In genomic region chr3:130901463-130902204, GRCh38 we compare ENCODE assay signal across 20 cellular contexts. TPM values are rescaled to one million over a fixed set of nuclear protein-coding genes. Genes with fewer than 3 reads are reported as not detected.
DNase-seq lines count a peak whose midpoint lies in the region; ATAC-seq, FAIRE-seq and TF ChIP-seq lines count a peak whose summit lies in the region.
"Had no signal": no experiment of that assay in that cellular context is flagged by ENCODE, and none has a peak within 500 bp of the region (broad histone marks: within the 10 kb centered on the region; RNA-seq: fewer than 3 reads in every experiment).

No MANE protein-coding gene starts in this region.

- no peak overlapping the region for H3K4me3 ChIP-seq in NB4 (ENCODE audit: low read depth, low read length)
- H3K4me3 ChIP-seq in epithelial cell of esophagus (ENCODE audit: low read length): no peak overlapping the region
- H3K4me3 ChIP-seq in upper lobe of right lung: no peak overlapping the region
- H3K4me3 ChIP-seq in esophagus squamous epithelium: no peak overlapping the region
- H3K4me3 ChIP-seq: adrenal gland, left ventricle myocardium inferior, ovary had no signal

- no peak for DNase-seq in activated T-cell treated with anti-CD3 and anti-CD28 coated beads, Interleukin-2, amount 50 U/mL, for 72 hours
- no peak for DNase-seq in activated T-cell treated with anti-CD3 and anti-CD28 coated beads, Interleukin-2, amount 50 U/mL, for 4 hours
- DNase-seq in NB4 (ENCODE audit: low read depth) (peak; percentile 64), epithelial cell of esophagus (ENCODE audit: low read depth) (peak; percentile 11), upper lobe of right lung (no peak), esophagus squamous epithelium (lab: John Stamatoyannopoulos, UW) (no peak), HTR-8/SVneo (ENCODE audit: insufficient read length, low spot score) (no peak), activated gamma-delta T cell treated with Interleukin-2 at 50 U/mL for 16 hours (no peak)
- DNase-seq: activated CD4-positive, CD25-positive, alpha-beta regulatory T cell; adrenal gland; effector CD4-positive, alpha-beta T cell; left ventricle myocardium inferior; NCI-H2029; NCI-H510A; ovary; Right ventricle myocardium superior had no signal

- WGBS in esophagus squamous epithelium, 2 donors: 60 to 64% methylated on average over 6 of the region's 6 CpGs

- no peak overlapping the region for H3K27ac ChIP-seq in upper lobe of right lung
- H3K27ac ChIP-seq in esophagus squamous epithelium: no peak overlapping the region
- H3K27ac ChIP-seq: adrenal gland, left ventricle myocardium inferior, ovary had no signal

- no peak overlapping the region for H3K4me3 Mint-ChIP-seq in activated T-cell treated with anti-CD3 and anti-CD28 coated beads, Interleukin-2, amount 50 U/mL, for 72 hours
- H3K4me3 Mint-ChIP-seq in activated T-cell treated with anti-CD3 and anti-CD28 coated beads, Interleukin-2, amount 50 U/mL, for 4 hours: no peak overlapping the region
- H3K4me3 Mint-ChIP-seq: stimulated activated naive CD8-positive, alpha-beta T cell treated with anti-CD3 and anti-CD28 coated beads, Interleukin-15, Interleukin-2, amounts not matched to agents 100 ng/mL and 50 ng/mL, for 24 hours; T-helper 1 cell treated with Interleukin-12 subunit alpha and Interleukin-12 subunit beta and Interleukin-4 antibody, amounts not matched to agents 30 μg/mL and 1 μg/mL, for 36 hours; type B pancreatic cell had no signal

- H3K4me1 ChIP-seq in upper lobe of right lung (peaks cover 26% of the 10 kb centered on the region), esophagus squamous epithelium (peaks cover 0 to 24% (median 0%) of the 10 kb centered on the region in 3 donors)

- H3K36me3 Mint-ChIP-seq in activated T-cell treated with anti-CD3 and anti-CD28 coated beads, Interleukin-2, amount 50 U/mL, for 72 hours (ENCODE audit: insufficient read depth in 2 of 2): no peaks in the 10 kb centered on the region
- peaks cover 2% of the 10 kb centered on the region for H3K36me3 Mint-ChIP-seq in activated T-cell treated with anti-CD3 and anti-CD28 coated beads, Interleukin-2, amount 50 U/mL, for 4 hours (ENCODE audit: insufficient read depth)
- H3K36me3 Mint-ChIP-seq: type B pancreatic cell had no signal

- H3K4me1 Mint-ChIP-seq in activated T-cell treated with anti-CD3 and anti-CD28 coated beads, Interleukin-2, amount 50 U/mL, for 72 hours (ENCODE audit: low read depth): peaks cover 62% of the 10 kb centered on the region
- H3K4me1 Mint-ChIP-seq in activated T-cell treated with anti-CD3 and anti-CD28 coated beads, Interleukin-2, amount 50 U/mL, for 4 hours (ENCODE audit: low read depth): peaks cover 65% of the 10 kb centered on the region

- no peak for ATAC-seq in activated T-cell treated with anti-CD3 and anti-CD28 coated beads, Interleukin-2, amount 50 U/mL, for 72 hours (replicated peaks in 1 of 2)
- ATAC-seq in activated T-cell treated with anti-CD3 and anti-CD28 coated beads, Interleukin-2, amount 50 U/mL, for 4 hours: no peak
- peak; percentile 82 for ATAC-seq in upper lobe of right lung
- ATAC-seq: sciatic nerve had no signal

- H3K27ac Mint-ChIP-seq in activated T-cell treated with anti-CD3 and anti-CD28 coated beads, Interleukin-2, amount 50 U/mL, for 72 hours: peak overlapping the region; percentile 77
- H3K27ac Mint-ChIP-seq: stimulated activated naive CD8-positive, alpha-beta T cell treated with anti-CD3 and anti-CD28 coated beads, Interleukin-15, Interleukin-2, amounts not matched to agents 100 ng/mL and 50 ng/mL, for 24 hours; T-helper 1 cell treated with Interleukin-12 subunit alpha and Interleukin-12 subunit beta and Interleukin-4 antibody, amounts not matched to agents 30 μg/mL and 1 μg/mL, for 36 hours; type B pancreatic cell had no signal

- TF ChIP-seq CTCF in NB4 (IDR thresholded peaks at IDR 0.05; ENCODE audit: low read depth, low read length) (no peak), epithelial cell of esophagus (IDR thresholded peaks at IDR 0.05; ENCODE audit: insufficient read depth, low read depth, low read length, missing control alignments) (no peak), upper lobe of right lung (IDR thresholded peaks at IDR 0.05) (no peak), esophagus squamous epithelium (IDR thresholded peaks at IDR 0.05) (no peak)

- H3K27me3 Mint-ChIP-seq in activated T-cell treated with anti-CD3 and anti-CD28 coated beads, Interleukin-2, amount 50 U/mL, for 72 hours (ENCODE audit: low read depth): no peaks in the 10 kb centered on the region
- H3K27me3 Mint-ChIP-seq in activated T-cell treated with anti-CD3 and anti-CD28 coated beads, Interleukin-2, amount 50 U/mL, for 4 hours (ENCODE audit: low read depth): no peaks in the 10 kb centered on the region
- H3K27me3 Mint-ChIP-seq: stimulated activated naive CD8-positive, alpha-beta T cell treated with anti-CD3 and anti-CD28 coated beads, Interleukin-15, Interleukin-2, amounts not matched to agents 100 ng/mL and 50 ng/mL, for 24 hours; type B pancreatic cell had no signal

- no peaks in the 10 kb centered on the region for H3K9me3 Mint-ChIP-seq in activated T-cell treated with anti-CD3 and anti-CD28 coated beads, Interleukin-2, amount 50 U/mL, for 72 hours
- no peaks in the 10 kb centered on the region for H3K9me3 Mint-ChIP-seq in activated T-cell treated with anti-CD3 and anti-CD28 coated beads, Interleukin-2, amount 50 U/mL, for 4 hours
- H3K9me3 Mint-ChIP-seq: stimulated activated naive CD8-positive, alpha-beta T cell treated with anti-CD3 and anti-CD28 coated beads, Interleukin-15, Interleukin-2, amounts not matched to agents 100 ng/mL and 50 ng/mL, for 24 hours; T-helper 1 cell treated with Interleukin-12 subunit alpha and Interleukin-12 subunit beta and Interleukin-4 antibody, amounts not matched to agents 30 μg/mL and 1 μg/mL, for 36 hours; type B pancreatic cell had no signal

- H3K27me3 ChIP-seq in upper lobe of right lung (no peaks in the 10 kb centered on the region), esophagus squamous epithelium (no peaks in the 10 kb centered on the region)
- H3K27me3 ChIP-seq: adrenal gland, ovary had no signal

- no peaks in the 10 kb centered on the region for H3K9me3 ChIP-seq in upper lobe of right lung
- no peaks in the 10 kb centered on the region for H3K9me3 ChIP-seq in esophagus squamous epithelium
- H3K9me3 ChIP-seq: adrenal gland, left ventricle myocardium inferior, ovary had no signal

- no peak for FAIRE-seq in HTR-8/SVneo (lab: Jason Lieb, UNC)

- intact Hi-C loops in upper lobe of right lung (cut with DNase I): no loop called here
- intact Hi-C loops in esophagus squamous epithelium (cut with DNase I): no loop called here

- TF ChIP-seq POLR2A in NB4 (IDR thresholded peaks at IDR 0.05; ENCODE audit: extremely low read depth, insufficient read length) (no peak), esophagus squamous epithelium (IDR thresholded peaks at IDR 0.05) (no peak)

- no peaks in the 10 kb centered on the region for H3K36me3 ChIP-seq in upper lobe of right lung
- H3K36me3 ChIP-seq in esophagus squamous epithelium: no peaks in the 10 kb centered on the region
- H3K36me3 ChIP-seq: adrenal gland, left ventricle myocardium inferior, ovary had no signal

RNA-seq across cellular contexts. Expression of gene ATP2C1, which starts 7.8 kb away (rescaled TPM):
- total RNA-seq in activated T-cell treated with anti-CD3 and anti-CD28 coated beads, Interleukin-2, amount 50 U/mL, for 72 hours: 10 to 100 TPM; 76.0 to 79.6 TPM
- 10 to 100 TPM; 50.2 to 55.3 (median 51.9) TPM for total RNA-seq in activated T-cell treated with anti-CD3 and anti-CD28 coated beads, Interleukin-2, amount 50 U/mL, for 4 hours
- total RNA-seq in upper lobe of right lung (142 TPM), esophagus squamous epithelium (10 to 100 TPM; 27.6 to 44.2 (median 37.7) TPM)

Comparison
In these comparisons a context has a peak if more than half of its experiments do, and no peak if none do; other contexts are left out.
1. DNase-seq: peak in NB4 (single experiment) and epithelial cell of esophagus (single experiment); none in activated T-cell treated with anti-CD3 and anti-CD28 coated beads, Interleukin-2, amount 50 U/mL, for 72 hours (0 of 2), activated T-cell treated with anti-CD3 and anti-CD28 coated beads, Interleukin-2, amount 50 U/mL, for 4 hours (single experiment), upper lobe of right lung (single experiment), esophagus squamous epithelium (single experiment), HTR-8/SVneo (single experiment) and activated gamma-delta T cell treated with Interleukin-2 at 50 U/mL for 16 hours (single experiment).